ENCODE assay signal across 10 cellular contexts in genomic region chr17:37299257-37299985, GRCh38.
DNase-seq lines count a peak whose midpoint lies in the region; ATAC-seq, FAIRE-seq and TF ChIP-seq lines count a peak whose summit lies in the region.
"Had no signal": no experiment of that assay in that cellular context is flagged by ENCODE, and none has a peak within 500 bp of the region (broad histone marks: within the 10 kb centered on the region; RNA-seq: fewer than 3 reads in every experiment).

No MANE protein-coding gene starts in this region.

- H3K4me2 ChIP-seq in GM23248 (ENCODE audit: unreplicated experiment): no peak overlapping the region

- no peaks in the 10 kb centered on the region for H4K20me1 ChIP-seq in GM23248 (ENCODE audit: insufficient read depth)

- H3K4me3 ChIP-seq in GM23248: no peak overlapping the region
- H3K4me3 ChIP-seq in fibroblast of mammary gland (ENCODE audit: control insufficient read depth, low read depth, low read length): no peak overlapping the region
- no peak overlapping the region for H3K4me3 ChIP-seq in pancreas

- no peak overlapping the region for H3K9ac ChIP-seq in GM23248

- no peaks in the 10 kb centered on the region; the same call in none of the 2 replicates for H3K79me2 ChIP-seq in GM23248 (ENCODE audit: insufficient read depth)

- H3K27ac ChIP-seq in GM23248 (no peak overlapping the region), pancreas (peak overlapping the region in 1 of 4 donors; percentile 7)

- 39 to 45% methylated on average over 7 of the region's 7 CpGs for WGBS in GM23248 (ENCODE audit: low coverage in 1 of 2, low lambda C conversion rate in 2 of 2, missing lambda C conversion rate in 2 of 2), 2 experiments
- 19 to 24% methylated on average over 7 of the region's 7 CpGs for WGBS in pancreas, 2 donors

- peak; percentile 30 for DNase-seq in GM23248
- peak; percentile 42 for DNase-seq in NCI-H748 treated with DMSO at 0.1 percent for 48 hours (lab: John Stamatoyannopoulos, UW)
- peak; percentile 19 for DNase-seq in fibroblast of mammary gland (ENCODE audit: low read depth)
- no peak for DNase-seq in pancreas
- DNase-seq in activated gamma-delta T cell (lab: John Stamatoyannopoulos, UW): no peak
- no peak for DNase-seq in GF-D8 (lab: John Stamatoyannopoulos, UW)
- no peak for DNase-seq in NCI-H345 treated with DMSO at 0.1 percent for 48 hours (lab: John Stamatoyannopoulos, UW; ENCODE audit: unreplicated experiment)
- DNase-seq in OCI-M2 (lab: John Stamatoyannopoulos, UW; ENCODE audit: unreplicated experiment): no peak
- DNase-seq: DND-41; stimulated activated naive CD8-positive, alpha-beta T cell treated with anti-CD3 and anti-CD28 coated beads, Interleukin-15, Interleukin-2, amounts not matched to agents 100 U/mL and 50 U/mL, for 24 hours had no signal

- H3K9me3 ChIP-seq in GM23248 (ENCODE audit: low read depth) (no peaks in the 10 kb centered on the region), pancreas (no peaks in the 10 kb centered on the region)

- H3K27me3 ChIP-seq in GM23248 (replicated peaks; ENCODE audit: insufficient read depth) (no peaks in the 10 kb centered on the region), pancreas (no peaks in the 10 kb centered on the region)

- peak overlapping the region; percentile 27 for H2AFZ ChIP-seq in GM23248

- intact Hi-C loops in pancreas (cut with DNase I): no loop called here

- no peaks in the 10 kb centered on the region for H3K9me2 ChIP-seq in GM23248 (ENCODE audit: insufficient read depth)

- ATAC-seq in pancreas: peak; percentile 37 to 61 (median 46)
- ATAC-seq: stimulated activated naive CD8-positive, alpha-beta T cell treated with anti-CD3 and anti-CD28 coated beads, Interleukin-15, Interleukin-2, amounts not matched to agents 100 U/mL and 50 U/mL, for 24 hours had no signal

- H3K36me3 ChIP-seq in GM23248 (ENCODE audit: low read depth): no peaks in the 10 kb centered on the region
- no peaks in the 10 kb centered on the region for H3K36me3 ChIP-seq in pancreas

- FAIRE-seq in pancreas (lab: Jason Lieb, UNC): no peak

- H3K4me1 ChIP-seq in GM23248 (ENCODE audit: insufficient read depth) (peaks cover 8% of the 10 kb centered on the region), pancreas (peaks cover 0 to 25% (median 16%) of the 10 kb centered on the region in 3 donors)

- in situ Hi-C loops in GM23248 (cut with MboI): no loop called here

- H3F3A ChIP-seq in GM23248 (ENCODE audit: insufficient read depth): peaks cover 5% of the 10 kb centered on the region

- no peak for TF ChIP-seq CTCF in fibroblast of mammary gland (conservative IDR thresholded peaks at IDR 0.05; ENCODE audit: control insufficient read depth, insufficient read depth, low read depth, low read length)
- TF ChIP-seq CTCF in pancreas (IDR thresholded peaks at IDR 0.05): no peak

Comparison
In these comparisons a context has a peak if more than half of its experiments do, and no peak if none do; other contexts are left out.
1. DNase-seq: peak in GM23248 (single experiment), NCI-H748 treated with DMSO at 0.1 percent for 48 hours (single experiment) and fibroblast of mammary gland (single experiment); none in pancreas (0 of 6), activated gamma-delta T cell (single experiment), GF-D8 (single experiment), NCI-H345 treated with DMSO at 0.1 percent for 48 hours (single experiment) and OCI-M2 (single experiment).